Comparison of ENCODE assay signal across 8 cellular contexts in the genomic region with DNA sequence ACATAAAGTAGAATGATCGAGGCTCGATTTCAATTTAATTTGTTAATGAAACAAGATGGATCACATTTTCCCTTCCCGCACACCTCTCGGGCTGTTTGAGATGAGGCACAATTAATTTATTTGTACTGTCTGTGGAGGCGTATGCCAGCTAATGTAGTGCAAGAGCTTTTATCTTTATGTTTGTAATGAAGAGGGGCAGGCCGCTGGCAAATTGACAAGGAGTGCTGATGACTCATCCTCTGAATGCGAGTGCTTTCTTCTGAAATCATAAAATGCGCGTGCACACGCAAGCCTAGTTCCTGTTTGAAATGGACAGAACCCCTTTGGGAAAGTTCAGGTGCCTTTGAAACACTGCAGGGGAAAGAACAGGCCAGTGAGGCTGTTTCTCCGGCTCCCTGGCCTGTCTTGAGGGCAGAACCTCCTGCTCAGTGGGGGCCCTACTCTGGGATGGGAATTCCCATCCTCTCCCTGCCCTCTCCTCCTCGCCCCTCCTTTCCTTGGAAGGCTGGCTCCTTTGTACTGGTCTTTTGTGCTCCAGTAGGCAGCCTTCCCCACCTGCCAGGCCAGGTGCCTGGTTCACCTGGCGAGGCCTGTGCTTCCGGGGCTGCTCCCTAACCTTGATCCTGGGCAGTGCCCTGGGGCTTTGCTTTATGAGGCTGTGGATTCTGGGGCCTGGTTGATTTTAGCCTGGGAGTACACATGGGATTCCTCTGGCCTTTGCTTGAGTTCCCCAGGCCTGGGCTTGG.
DNase-seq lines count a peak whose midpoint lies in the region; FAIRE-seq lines count a peak whose summit lies in the region.

No MANE protein-coding gene starts in this region.

- peak; percentile 98 for DNase-seq in DMS153 treated with DMSO at 0.1 percent for 48 hours (lab: John Stamatoyannopoulos, UW; ENCODE audit: unreplicated experiment)
- peak; percentile 98 for DNase-seq in NCI-H146 (lab: John Stamatoyannopoulos, UW)
- DNase-seq in amniotic epithelial cell (ENCODE audit: low read depth), result peak; percentile 95
- peak; percentile 81 for DNase-seq in iPS DF 19.7 (ENCODE audit: low read depth, low spot score)
- no peak for DNase-seq in GM19239 (ENCODE audit: insufficient read length, low spot score)
- no peak for DNase-seq in retina
- no peak for DNase-seq in stimulated activated CD4-positive, alpha-beta T cell treated with anti-CD3 and anti-CD28 coated beads, Interleukin-4, amount 100 ng/mL, for 4 hours

- no peak for FAIRE-seq in GM19239 (lab: Jason Lieb, UNC)

- H3K9me3 ChIP-seq in stomach smooth muscle (ENCODE audit: control insufficient read depth in 2 of 2, low read length in 2 of 2), result no peaks in the 10 kb centered on the region

- peak overlapping the region in 1 of 2 donors; percentile 13 for H3K9ac ChIP-seq in stomach smooth muscle (ENCODE audit: low read length in 2 of 2)

- no peaks in the 10 kb centered on the region for H3K27me3 ChIP-seq in stomach smooth muscle (ENCODE audit: control insufficient read depth in 1 of 2, insufficient read depth in 2 of 2, low read length in 2 of 2)

- H3K4me1 ChIP-seq in stomach smooth muscle (ENCODE audit: control insufficient read depth, insufficient read depth, low read length), result peaks cover 46% of the 10 kb centered on the region

- H3K27ac ChIP-seq in stomach smooth muscle (ENCODE audit: low read length), result peak overlapping the region; percentile 67

- no peaks in the 10 kb centered on the region for H3K36me3 ChIP-seq in stomach smooth muscle (ENCODE audit: control insufficient read depth in 2 of 2, insufficient read depth in 2 of 2, low read length in 2 of 2)

- peak overlapping the region in 1 of 2 donors; percentile 44 for H3K4me3 ChIP-seq in stomach smooth muscle (ENCODE audit: low read length in 2 of 2)

Comparison
In these comparisons a context has a peak if more than half of its experiments do, and no peak if none do; other contexts are left out.
1. DNase-seq: peak in DMS153 treated with DMSO at 0.1 percent for 48 hours (single experiment), NCI-H146 (single experiment), amniotic epithelial cell (single experiment) and iPS DF 19.7 (single experiment); none in GM19239 (single experiment), retina (single experiment) and stimulated activated CD4-positive, alpha-beta T cell treated with anti-CD3 and anti-CD28 coated beads, Interleukin-4, amount 100 ng/mL, for 4 hours (0 of 2).